17 cellular contexts compared by ENCODE assay signal in genomic region chr20:62787329-62787728, GRCh38. TPM values are rescaled to one million over a fixed set of nuclear protein-coding genes. Genes with fewer than 3 reads are reported as not detected.
DNase-seq lines count a peak whose midpoint lies in the region; ATAC-seq and TF ChIP-seq lines count a peak whose summit lies in the region.
"Had no signal": no experiment of that assay in that cellular context is flagged by ENCODE, and none has a peak within 500 bp of the region (broad histone marks: within the 10 kb centered on the region; RNA-seq: fewer than 3 reads in every experiment).

No MANE protein-coding gene starts in this region.

- H3K4me3 Mint-ChIP-seq in activated CD8-positive, alpha-beta T cell treated with anti-CD3 and anti-CD28 coated beads for 36 hours, result no peak overlapping the region
- no peak overlapping the region for H3K4me3 Mint-ChIP-seq in activated CD8-positive, alpha-beta T cell treated with anti-CD3 and anti-CD28 coated beads, Interleukin-2, amount 10 ng/mL, durations not matched to agents 7 days and 5 days
- H3K4me3 Mint-ChIP-seq in brain, result no peak overlapping the region
- H3K4me3 Mint-ChIP-seq: CD4-positive, alpha-beta T cell; H9 had no signal

- H3K27me3 ChIP-seq in SJCRH30, result peaks cover 39% of the 10 kb centered on the region

- ATAC-seq in activated CD8-positive, alpha-beta T cell treated with anti-CD3 and anti-CD28 coated beads for 36 hours, result peak; percentile 13
- ATAC-seq in activated CD8-positive, alpha-beta T cell treated with anti-CD3 and anti-CD28 coated beads, Interleukin-2, amount 10 ng/mL, durations not matched to agents 7 days and 5 days, result no peak
- no peak for ATAC-seq in GM21619 (IDR thresholded peaks at IDR 0.05; ENCODE audit: unreplicated experiment)
- ATAC-seq: GM12878, Panc1 had no signal

- H3K27me3 Mint-ChIP-seq in activated CD8-positive, alpha-beta T cell treated with anti-CD3 and anti-CD28 coated beads for 36 hours, result no peaks in the 10 kb centered on the region
- H3K27me3 Mint-ChIP-seq in activated CD8-positive, alpha-beta T cell treated with anti-CD3 and anti-CD28 coated beads, Interleukin-2, amount 10 ng/mL, durations not matched to agents 7 days and 5 days (ENCODE audit: low read depth), result no peaks in the 10 kb centered on the region
- peaks cover 7% of the 10 kb centered on the region for H3K27me3 Mint-ChIP-seq in brain
- H3K27me3 Mint-ChIP-seq: CD4-positive, alpha-beta T cell had no signal

- no peak for TF ChIP-seq CTCF in activated CD8-positive, alpha-beta T cell treated with anti-CD3 and anti-CD28 coated beads for 36 hours (IDR thresholded peaks at IDR 0.05)
- no peak for TF ChIP-seq CTCF in brain (conservative IDR thresholded peaks at IDR 0.05)

- H3K9me3 Mint-ChIP-seq in activated CD8-positive, alpha-beta T cell treated with anti-CD3 and anti-CD28 coated beads for 36 hours, result no peaks in the 10 kb centered on the region
- no peaks in the 10 kb centered on the region for H3K9me3 Mint-ChIP-seq in activated CD8-positive, alpha-beta T cell treated with anti-CD3 and anti-CD28 coated beads, Interleukin-2, amount 10 ng/mL, durations not matched to agents 7 days and 5 days (ENCODE audit: insufficient read depth)
- H3K9me3 Mint-ChIP-seq in brain, result peaks cover 0 to 4% (median 0%) of the 10 kb centered on the region in 5 experiments
- H3K9me3 Mint-ChIP-seq: CD4-positive, alpha-beta T cell; H9 had no signal

- peaks cover 16% of the 10 kb centered on the region for H3K4me1 Mint-ChIP-seq in activated CD8-positive, alpha-beta T cell treated with anti-CD3 and anti-CD28 coated beads for 36 hours (ENCODE audit: low read depth)
- H3K4me1 Mint-ChIP-seq in activated CD8-positive, alpha-beta T cell treated with anti-CD3 and anti-CD28 coated beads, Interleukin-2, amount 10 ng/mL, durations not matched to agents 7 days and 5 days (ENCODE audit: low read depth), result peaks cover 23% of the 10 kb centered on the region
- peaks cover 70% of the 10 kb centered on the region for H3K4me1 Mint-ChIP-seq in brain

- no peak overlapping the region for H3K27ac ChIP-seq in SJCRH30

- intact Hi-C loops in activated CD8-positive, alpha-beta T cell treated with anti-CD3 and anti-CD28 coated beads for 36 hours (cut with micrococcal nuclease), result no loop called here

- no peak overlapping the region for H3K4me3 ChIP-seq in SJCRH30
- H3K4me3 ChIP-seq: GM12878 had no signal

- POLR2A ChIA-PET in activated CD8-positive, alpha-beta T cell treated with anti-CD3 and anti-CD28 coated beads for 36 hours (lab: Charles Lee), result no interaction called here
- POLR2A ChIA-PET in activated CD8-positive, alpha-beta T cell treated with anti-CD3 and anti-CD28 coated beads, Interleukin-2, amount 10 ng/mL, durations not matched to agents 7 days and 5 days (lab: Charles Lee), result no interaction called here

- no peaks in the 10 kb centered on the region for H3K9me3 ChIP-seq in SJCRH30 (replicated peaks)

- no peaks in the 10 kb centered on the region for H3K36me3 ChIP-seq in SJCRH30

- peak; percentile 24 for DNase-seq in activated CD8-positive, alpha-beta T cell treated with anti-CD3 and anti-CD28 coated beads for 36 hours
- DNase-seq in activated CD8-positive, alpha-beta T cell treated with anti-CD3 and anti-CD28 coated beads, Interleukin-2, amount 10 ng/mL, durations not matched to agents 7 days and 5 days, result no peak
- peak; percentile 13 for DNase-seq in OCI-M1 (lab: John Stamatoyannopoulos, UW)
- DNase-seq in SJCRH30, result no peak
- no peak for DNase-seq in HPDE6-E6E7 (ENCODE audit: extremely low spot score)
- DNase-seq in NCI-H446 treated with DMSO at 0.1 percent for 48 hours (lab: John Stamatoyannopoulos, UW), result no peak
- DNase-seq: Calu3; CD4-positive, alpha-beta T cell; H9; NCI-H1092 treated with DMSO at 0.1 percent for 48 hours; NCI-H1694; NCI-H2107; SHP77 had no signal

- CTCF ChIA-PET in activated CD8-positive, alpha-beta T cell treated with anti-CD3 and anti-CD28 coated beads for 36 hours (lab: Charles Lee), result interaction anchor here (1.4 to 1.5 kb wide), 2 partner anchors 8 to 170 kb away, joined by 3 read pairs; no protein-coding TSS in a partner anchor
- CTCF ChIA-PET in activated CD8-positive, alpha-beta T cell treated with anti-CD3 and anti-CD28 coated beads, Interleukin-2, amount 10 ng/mL, durations not matched to agents 7 days and 5 days (lab: Charles Lee), result interaction anchor here (1.5 to 1.7 kb wide), 2 partner anchors 14 to 288 kb away, joined by 3 to 5 read pairs; no protein-coding TSS in a partner anchor

- H3K4me1 ChIP-seq in SJCRH30, result peaks cover 22% of the 10 kb centered on the region

- no peaks in the 10 kb centered on the region for H3K36me3 Mint-ChIP-seq in activated CD8-positive, alpha-beta T cell treated with anti-CD3 and anti-CD28 coated beads for 36 hours (ENCODE audit: low read depth)
- no peaks in the 10 kb centered on the region for H3K36me3 Mint-ChIP-seq in activated CD8-positive, alpha-beta T cell treated with anti-CD3 and anti-CD28 coated beads, Interleukin-2, amount 10 ng/mL, durations not matched to agents 7 days and 5 days (ENCODE audit: low read depth)
- no peaks in the 10 kb centered on the region for H3K36me3 Mint-ChIP-seq in brain

- peak overlapping the region; percentile 21 for H3K27ac Mint-ChIP-seq in activated CD8-positive, alpha-beta T cell treated with anti-CD3 and anti-CD28 coated beads for 36 hours
- no peak overlapping the region for H3K27ac Mint-ChIP-seq in activated CD8-positive, alpha-beta T cell treated with anti-CD3 and anti-CD28 coated beads, Interleukin-2, amount 10 ng/mL, durations not matched to agents 7 days and 5 days
- peak overlapping the region in 4 of 5 experiments; percentile 7 to 88 (median 56) for H3K27ac Mint-ChIP-seq in brain
- H3K27ac Mint-ChIP-seq: CD4-positive, alpha-beta T cell had no signal

RNA-seq across cellular contexts. Expression of gene MRGBP, which starts 8.9 kb away (rescaled TPM):
- 10 to 100 TPM; 18.5 to 18.9 TPM for total RNA-seq in activated CD8-positive, alpha-beta T cell treated with anti-CD3 and anti-CD28 coated beads for 36 hours
- total RNA-seq in activated CD8-positive, alpha-beta T cell treated with anti-CD3 and anti-CD28 coated beads, Interleukin-2, amount 10 ng/mL, durations not matched to agents 7 days and 5 days, result 10 to 100 TPM; 18.3 to 19.2 TPM
- 11.8 TPM for polyA plus RNA-seq in brain (ENCODE audit: insufficient read depth, low read depth, low replicate concordance)
- 52.5 and 57.4 TPM in 2 replicates for total RNA-seq in SJCRH30 (2014; rRNA removed; shearing (Covaris generic))

RNA-seq across cellular contexts. Expression of gene OGFR, which starts 17.3 kb away (rescaled TPM):
- 10 to 100 TPM; 53.6 to 55.2 TPM for total RNA-seq in activated CD8-positive, alpha-beta T cell treated with anti-CD3 and anti-CD28 coated beads for 36 hours
- 10 to 100 TPM; 67.0 to 76.6 TPM for total RNA-seq in activated CD8-positive, alpha-beta T cell treated with anti-CD3 and anti-CD28 coated beads, Interleukin-2, amount 10 ng/mL, durations not matched to agents 7 days and 5 days
- 37.0 TPM for polyA plus RNA-seq in brain (ENCODE audit: insufficient read depth, low read depth, low replicate concordance)
- 46.6 and 49.0 TPM in 2 replicates for total RNA-seq in SJCRH30 (2014; rRNA removed; shearing (Covaris generic))

RNA-seq across cellular contexts. Expression of gene COL9A3, which starts 29.5 kb away (rescaled TPM):
- not detected for total RNA-seq in activated CD8-positive, alpha-beta T cell treated with anti-CD3 and anti-CD28 coated beads for 36 hours
- not detected for total RNA-seq in activated CD8-positive, alpha-beta T cell treated with anti-CD3 and anti-CD28 coated beads, Interleukin-2, amount 10 ng/mL, durations not matched to agents 7 days and 5 days
- polyA plus RNA-seq in brain (ENCODE audit: insufficient read depth, low read depth, low replicate concordance), result 17.5 TPM
- total RNA-seq in SJCRH30 (2014; rRNA removed; shearing (Covaris generic)), result 2.0 and 2.1 TPM in 2 replicates
- total RNA-seq: CD4-positive, alpha-beta T cell had no signal

Comparison
In these comparisons a context has a peak if more than half of its experiments do, and no peak if none do; other contexts are left out.
1. DNase-seq: peak in activated CD8-positive, alpha-beta T cell treated with anti-CD3 and anti-CD28 coated beads for 36 hours (single experiment) and OCI-M1 (single experiment); none in activated CD8-positive, alpha-beta T cell treated with anti-CD3 and anti-CD28 coated beads, Interleukin-2, amount 10 ng/mL, durations not matched to agents 7 days and 5 days (single experiment), SJCRH30 (0 of 2), HPDE6-E6E7 (single experiment) and NCI-H446 treated with DMSO at 0.1 percent for 48 hours (single experiment).